Comparison of ENCODE assay signal across 24 cellular contexts in genomic region chr12:116365114-116365513, GRCh38.
"Had no signal": no experiment of that assay in that cellular context is flagged by ENCODE, and none has a peak within 500 bp of the region (broad histone marks: within the 10 kb centered on the region; RNA-seq: fewer than 3 reads in every experiment).

No MANE protein-coding gene starts in this region.

- H3K4me3 ChIP-seq: ovary, psoas muscle, testis, upper lobe of left lung had no signal

- H3K36me3 Mint-ChIP-seq: activated naive CD8-positive, alpha-beta T cell treated with anti-CD3 and anti-CD28 coated beads, Interleukin-2, amount 10 ng/mL, durations not matched to agents 7 days and 5 days; mesothelial cell of epicardium; natural killer cell; stimulated activated effector memory CD8-positive, alpha-beta T cell treated with anti-CD3 and anti-CD28 coated beads, Interleukin-12 subunit alpha, Interleukin-12 subunit beta, amount 100 ng/mL, for 72 hours had no signal

- H3K27ac ChIP-seq: ovary, psoas muscle, testis, upper lobe of left lung had no signal

- H3K4me1 ChIP-seq: testis had no signal

- H3K9me3 ChIP-seq: ovary, psoas muscle, testis, upper lobe of left lung had no signal

- H3K36me3 ChIP-seq: ovary, upper lobe of left lung had no signal

- ATAC-seq: activated CD4-positive, alpha-beta T cell treated with anti-CD3 and anti-CD28 coated beads for 36 hours; left ventricle myocardium superior; natural killer cell; psoas muscle; right cardiac atrium; stimulated activated effector memory CD8-positive, alpha-beta T cell treated with anti-CD3 and anti-CD28 coated beads, Interleukin-12 subunit alpha, Interleukin-12 subunit beta, amount 100 ng/mL, for 72 hours had no signal

- H3K4me3 Mint-ChIP-seq: activated B cell treated with CpG ODN at 0.5 μM for 24 hours; activated CD4-positive, alpha-beta T cell treated with anti-CD3 and anti-CD28 coated beads for 36 hours; activated naive CD8-positive, alpha-beta T cell treated with anti-CD3 and anti-CD28 coated beads, Interleukin-2, amount 10 ng/mL, durations not matched to agents 7 days and 5 days; mesothelial cell of epicardium; natural killer cell; stimulated activated effector memory CD8-positive, alpha-beta T cell treated with anti-CD3 and anti-CD28 coated beads, Interleukin-12 subunit alpha, Interleukin-12 subunit beta, amount 100 ng/mL, for 72 hours; T-helper 1 cell treated with Interleukin-12 subunit alpha and Interleukin-12 subunit beta and Interleukin-4 antibody, amounts not matched to agents 30 μg/mL and 1 μg/mL, for 36 hours had no signal

- H3K27me3 ChIP-seq: ovary, testis, upper lobe of left lung had no signal

- H3K9me3 Mint-ChIP-seq: activated B cell treated with CpG ODN at 0.5 μM for 24 hours; activated naive CD8-positive, alpha-beta T cell treated with anti-CD3 and anti-CD28 coated beads, Interleukin-2, amount 10 ng/mL, durations not matched to agents 7 days and 5 days; mesothelial cell of epicardium; natural killer cell; stimulated activated effector memory CD8-positive, alpha-beta T cell treated with anti-CD3 and anti-CD28 coated beads, Interleukin-12 subunit alpha, Interleukin-12 subunit beta, amount 100 ng/mL, for 72 hours; T-helper 1 cell treated with Interleukin-12 subunit alpha and Interleukin-12 subunit beta and Interleukin-4 antibody, amounts not matched to agents 30 μg/mL and 1 μg/mL, for 36 hours had no signal

- H3K27me3 Mint-ChIP-seq: activated B cell treated with CpG ODN at 0.5 μM for 24 hours; activated CD4-positive, alpha-beta T cell treated with anti-CD3 and anti-CD28 coated beads for 36 hours; activated naive CD8-positive, alpha-beta T cell treated with anti-CD3 and anti-CD28 coated beads, Interleukin-2, amount 10 ng/mL, durations not matched to agents 7 days and 5 days had no signal

- H3K27ac Mint-ChIP-seq: activated B cell treated with CpG ODN at 0.5 μM for 24 hours; activated CD4-positive, alpha-beta T cell treated with anti-CD3 and anti-CD28 coated beads for 36 hours; activated naive CD8-positive, alpha-beta T cell treated with anti-CD3 and anti-CD28 coated beads, Interleukin-2, amount 10 ng/mL, durations not matched to agents 7 days and 5 days; mesothelial cell of epicardium; natural killer cell; stimulated activated effector memory CD8-positive, alpha-beta T cell treated with anti-CD3 and anti-CD28 coated beads, Interleukin-12 subunit alpha, Interleukin-12 subunit beta, amount 100 ng/mL, for 72 hours; T-helper 1 cell treated with Interleukin-12 subunit alpha and Interleukin-12 subunit beta and Interleukin-4 antibody, amounts not matched to agents 30 μg/mL and 1 μg/mL, for 36 hours had no signal

- DNase-seq: activated B cell treated with CpG ODN at 0.5 μM for 24 hours; activated CD4-positive, alpha-beta T cell treated with anti-CD3 and anti-CD28 coated beads for 36 hours; activated CD4-positive, alpha-beta T cell treated with anti-CD3 and anti-CD28 coated beads, Interleukin-2, amount 50 U/mL, for 48 hours; activated CD8-positive, alpha-beta memory T cell treated with anti-CD3 and anti-CD28 coated beads, Interleukin-2, amount 50 U/mL, for 48 hours; activated naive CD4-positive, alpha-beta T cell treated with Interleukin-2 at 50 U/mL for 16 hours; activated naive CD8-positive, alpha-beta T cell treated with anti-CD3 and anti-CD28 coated beads, Interleukin-2, amount 10 ng/mL, durations not matched to agents 7 days and 5 days; activated T-cell treated with anti-CD3 and anti-CD28 coated beads, Interleukin-2, amount 50 U/mL, for 48 hours; amniotic stem cell; cerebellar nuclear complex; cortex of kidney; foreskin fibroblast; left ventricle myocardium superior; mammary epithelial cell; natural killer cell; ovary; psoas muscle; right cardiac atrium; stimulated activated CD4-positive, alpha-beta T cell treated with anti-CD3 and anti-CD28 coated beads, Interleukin-2, amount 100 ng/mL, for 24 hours; T1000; testis; upper lobe of left lung had no signal
